ENCODE assay signal across 31 cellular contexts in the genomic region with DNA sequence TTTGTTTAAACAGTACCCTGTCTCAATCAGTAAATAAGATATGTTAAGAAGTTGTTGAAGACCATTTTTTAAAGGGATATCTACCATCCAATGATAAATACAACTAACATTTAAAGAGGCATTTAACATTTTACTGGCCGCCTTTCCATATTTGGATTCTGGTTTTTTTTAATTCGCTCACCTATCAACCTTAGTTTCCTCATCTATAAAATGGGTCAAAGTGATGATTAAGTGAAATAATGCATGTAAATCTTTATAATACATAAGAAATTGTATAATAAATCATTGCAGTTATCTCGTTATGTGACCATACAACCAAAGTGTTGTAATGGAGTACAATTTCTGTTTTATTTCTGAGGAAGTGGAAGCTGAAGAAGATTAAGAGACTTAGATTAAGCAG. TPM values are rescaled to one million over a fixed set of nuclear protein-coding genes. Genes with fewer than 3 reads are reported as not detected.
DNase-seq lines count a peak whose midpoint lies in the region; ATAC-seq, FAIRE-seq and TF ChIP-seq lines count a peak whose summit lies in the region.
"Had no signal": no experiment of that assay in that cellular context is flagged by ENCODE, and none has a peak within 500 bp of the region (broad histone marks: within the 10 kb centered on the region; RNA-seq: fewer than 3 reads in every experiment).

No MANE protein-coding gene starts in this region.

- ATAC-seq in activated T-cell treated with anti-CD3 and anti-CD28 coated beads, Interleukin-2, amount 50 U/mL, for 72 hours (replicated peaks in 1 of 2): no peak
- ATAC-seq in K562: no peak
- ATAC-seq: GM12878 had no signal

- peaks cover 98% of the 10 kb centered on the region for H3K36me3 Mint-ChIP-seq in activated T-cell treated with anti-CD3 and anti-CD28 coated beads, Interleukin-2, amount 50 U/mL, for 24 hours (ENCODE audit: low read depth)
- peaks cover 12 to 46% of the 10 kb centered on the region in 2 donors for H3K36me3 Mint-ChIP-seq in activated T-cell treated with anti-CD3 and anti-CD28 coated beads, Interleukin-2, amount 50 U/mL, for 72 hours (ENCODE audit: insufficient read depth in 2 of 2)
- H3K36me3 Mint-ChIP-seq in chondrocyte (ENCODE audit: low read depth): peaks cover 33% of the 10 kb centered on the region

- no peak for TF ChIP-seq EP300 in K562 (IDR thresholded peaks at IDR 0.05; ENCODE audit: low read length)

- FAIRE-seq in K562 (lab: Jason Lieb, UNC): no peak
- FAIRE-seq: A204.1, GM12878, GM12892, GM18507 had no signal

- peak overlapping the region; percentile 64 for H3K27ac Mint-ChIP-seq in activated T-cell treated with anti-CD3 and anti-CD28 coated beads, Interleukin-2, amount 50 U/mL, for 24 hours
- no peak overlapping the region for H3K27ac Mint-ChIP-seq in activated T-cell treated with anti-CD3 and anti-CD28 coated beads, Interleukin-2, amount 50 U/mL, for 72 hours
- H3K27ac Mint-ChIP-seq in chondrocyte (ENCODE audit: unreplicated experiment): no peak overlapping the region

- no peak overlapping the region for H3K4me3 ChIP-seq in K562
- H3K4me3 ChIP-seq: BLaER1, GM12878 had no signal

- H3K4me3 Mint-ChIP-seq in activated T-cell treated with anti-CD3 and anti-CD28 coated beads, Interleukin-2, amount 50 U/mL, for 24 hours: no peak overlapping the region
- H3K4me3 Mint-ChIP-seq in activated T-cell treated with anti-CD3 and anti-CD28 coated beads, Interleukin-2, amount 50 U/mL, for 72 hours: no peak overlapping the region
- H3K4me3 Mint-ChIP-seq in chondrocyte (ENCODE audit: unreplicated experiment): no peak overlapping the region
- H3K4me3 Mint-ChIP-seq: CD14-positive monocyte; CD4-positive, alpha-beta memory T cell; CD4-positive, CD25-positive, alpha-beta regulatory T cell; CD8-positive, alpha-beta memory T cell had no signal

- H3K4me1 Mint-ChIP-seq in activated T-cell treated with anti-CD3 and anti-CD28 coated beads, Interleukin-2, amount 50 U/mL, for 24 hours (ENCODE audit: low read depth): no peaks in the 10 kb centered on the region
- no peaks in the 10 kb centered on the region for H3K4me1 Mint-ChIP-seq in activated T-cell treated with anti-CD3 and anti-CD28 coated beads, Interleukin-2, amount 50 U/mL, for 72 hours (ENCODE audit: low read depth)
- no peaks in the 10 kb centered on the region for H3K4me1 Mint-ChIP-seq in chondrocyte (ENCODE audit: low read depth)
- H3K4me1 Mint-ChIP-seq: CD14-positive monocyte; CD4-positive, alpha-beta memory T cell; CD8-positive, alpha-beta memory T cell had no signal

- no peaks in the 10 kb centered on the region for H3K4me1 ChIP-seq in K562 (replicated peaks in 1 of 2; ENCODE audit: control insufficient read depth in 2 of 2, insufficient read depth in 2 of 2, low read length in 2 of 2)
- H3K4me1 ChIP-seq: BE2C, BLaER1 had no signal

- no peak for DNase-seq in activated T-cell treated with anti-CD3 and anti-CD28 coated beads, Interleukin-2, amount 50 U/mL, for 24 hours
- no peak for DNase-seq in activated T-cell treated with anti-CD3 and anti-CD28 coated beads, Interleukin-2, amount 50 U/mL, for 72 hours
- DNase-seq in MV-4-11 (lab: John Stamatoyannopoulos, UW) (peak; percentile 2), K562 (ENCODE audit: extremely low read depth in 1 of 4, low spot score in 3 of 4) (no peak), NCI-H2081 treated with DMSO at 0.1 percent for 48 hours (lab: John Stamatoyannopoulos, UW) (no peak), chondrocyte (ENCODE audit: low spot score) (no peak)
- DNase-seq: 8988T; ACHN; BE2C; C1 segment of cervical spinal cord; CD4-positive, alpha-beta memory T cell; CD4-positive, CD25-positive, alpha-beta regulatory T cell; CD8-positive, alpha-beta memory T cell; COR-L47; DMS 273 treated with DMSO at 0.1 percent for 48 hours; DMS153; DMS53; DMS79; DND-41; EL; GDM1 had no signal

- CTCF ChIA-PET in K562 (lab: Yijun Ruan, JAX; ENCODE audit: low intra/inter-chr PET ratio): no interaction called here

- no peaks in the 10 kb centered on the region for H3K79me2 ChIP-seq in K562 (ENCODE audit: control insufficient read depth, insufficient read depth, low read length)

- H2AFZ ChIP-seq in K562 (ENCODE audit: low read depth, low read length): no peak overlapping the region

- no peak for TF ChIP-seq POLR2A in K562 (conservative IDR thresholded peaks at IDR 0.05)

- POLR2A ChIA-PET in K562 (lab: Yijun Ruan, JAX): interaction anchor here (0.6 to 2.9 kb wide), 3 partner anchors 10 to 19 kb away, joined by 3 to 10 read pairs (median 5); no protein-coding TSS in a partner anchor

- no peaks in the 10 kb centered on the region for H3K27me3 ChIP-seq in K562 (ENCODE audit: control insufficient read depth in 2 of 2, insufficient read depth in 2 of 2, low read length in 2 of 2)
- H3K27me3 ChIP-seq: BE2C, BLaER1 had no signal

- H3K4me2 ChIP-seq in K562 (ENCODE audit: insufficient read depth, low read length): no peak overlapping the region
- H3K4me2 ChIP-seq: BLaER1 had no signal

- in situ Hi-C loops in K562 (cut with MboI): no loop called here

- H3K27me3 Mint-ChIP-seq in activated T-cell treated with anti-CD3 and anti-CD28 coated beads, Interleukin-2, amount 50 U/mL, for 24 hours: no peaks in the 10 kb centered on the region
- H3K27me3 Mint-ChIP-seq in activated T-cell treated with anti-CD3 and anti-CD28 coated beads, Interleukin-2, amount 50 U/mL, for 72 hours (ENCODE audit: low read depth): no peaks in the 10 kb centered on the region
- H3K27me3 Mint-ChIP-seq in chondrocyte (ENCODE audit: low read depth): no peaks in the 10 kb centered on the region
- H3K27me3 Mint-ChIP-seq: CD4-positive, alpha-beta memory T cell; CD4-positive, CD25-positive, alpha-beta regulatory T cell; CD8-positive, alpha-beta memory T cell had no signal

- H3K9me1 ChIP-seq in K562 (ENCODE audit: control insufficient read depth, insufficient read depth, low read length): no peaks in the 10 kb centered on the region

- H3K9me3 ChIP-seq in K562 (replicated peaks; ENCODE audit: control insufficient read depth, insufficient read depth, low read depth, low read length): no peaks in the 10 kb centered on the region
- H3K9me3 ChIP-seq: BE2C, BLaER1 had no signal

- H3K9me3 Mint-ChIP-seq in activated T-cell treated with anti-CD3 and anti-CD28 coated beads, Interleukin-2, amount 50 U/mL, for 24 hours: no peaks in the 10 kb centered on the region
- no peaks in the 10 kb centered on the region for H3K9me3 Mint-ChIP-seq in activated T-cell treated with anti-CD3 and anti-CD28 coated beads, Interleukin-2, amount 50 U/mL, for 72 hours
- no peaks in the 10 kb centered on the region for H3K9me3 Mint-ChIP-seq in chondrocyte (ENCODE audit: low read depth)
- H3K9me3 Mint-ChIP-seq: CD14-positive monocyte; CD4-positive, alpha-beta memory T cell; CD4-positive, CD25-positive, alpha-beta regulatory T cell; CD8-positive, alpha-beta memory T cell had no signal

- H3K9ac ChIP-seq in K562 (ENCODE audit: insufficient read depth in 1 of 2, low read depth in 2 of 2, low read length in 2 of 2): no peak overlapping the region
- H3K9ac ChIP-seq: BLaER1 had no signal

- no peak for TF ChIP-seq RAD21 in K562 (CRISPR knock-in tag; conservative IDR thresholded peaks at IDR 0.05 in 1 of 2, IDR thresholded peaks at IDR 0.05 in 1 of 2)

- no peaks in the 10 kb centered on the region for H4K20me1 ChIP-seq in K562 (replicated peaks; ENCODE audit: control insufficient read depth, insufficient read depth, low read length)
- H4K20me1 ChIP-seq: BLaER1 had no signal

- H3K36me3 ChIP-seq in K562 (ENCODE audit: control insufficient read depth, insufficient read depth, low read length): peaks cover 96% of the 10 kb centered on the region

- no TSS peak for BruUV-seq in K562 (replicated peaks; lab: Mats Ljungman, UMichigan)

- H3K27ac ChIP-seq in K562 (ENCODE audit: extremely low read depth, low read depth, low read length): no peak overlapping the region
- H3K27ac ChIP-seq: BLaER1 had no signal

- TF ChIP-seq CTCF in K562 (IDR thresholded peaks at IDR 0.05 in 2 of 3, conservative IDR thresholded peaks at IDR 0.05 in 1 of 3; ENCODE audit: insufficient read depth in 2 of 3, low read depth in 1 of 3, low read length in 3 of 3) (no peak), chondrocyte (IDR thresholded peaks at IDR 0.05) (no peak)

- intact Hi-C loops in K562 (cut with micrococcal nuclease): loop anchor here (5.0 kb wide), 1 partner anchor 104 kb away; no protein-coding TSS in a partner anchor

- WGBS in K562 (ENCODE audit: insufficient coverage, low coverage, missing lambda C conversion rate): 89% methylated on average over 3 of the region's 3 CpGs

RNA-seq across cellular contexts. Expression of a gene that starts 17.7 kb away (rescaled TPM):
- total RNA-seq in activated T-cell treated with anti-CD3 and anti-CD28 coated beads, Interleukin-2, amount 50 U/mL, for 72 hours: 100 to 1,000 TPM; 176 to 225 TPM
- total RNA-seq in K562 (2011; cell fraction: chromatin; rRNA removed; ENCODE audit: low replicate concordance): 30.9 and 63.7 TPM in 2 replicates
- 49.0 and 59.9 TPM in 2 replicates for total RNA-seq in K562 (2011; cell fraction: nucleolus; rRNA removed)
- total RNA-seq in K562 (2011; cell fraction: nucleoplasm; rRNA removed): 82.3 and 111 TPM in 2 replicates
- total RNA-seq in K562 (2014; rRNA removed) (294 and 333 TPM in 2 replicates), K562 (2014; rRNA removed; fragmentation: Illumina TruSeq; extraction: Trizol) (422 and 434 TPM in 2 replicates), K562 (2015; rRNA removed; fragmentation: Illumina TruSeq; extraction: Trizol) (366 and 426 TPM in 2 replicates), K562 (2021) (390 and 391 TPM in 2 replicates), chondrocyte (107 to 138 TPM (median 135 TPM) in 3 replicates)
- polyA plus RNA-seq in K562 (2011; rRNA removed) (609 and 759 TPM in 2 replicates), K562 (2014; fragmentation: Illumina TruSeq; extraction: Trizol) (301 and 302 TPM in 2 replicates), K562 (2014; fragmentation: Nextera tagmentation; extraction: Ambion mirVana) (1,000 to 10,000 TPM; 1,842 to 2,138 TPM), K562 (2014; rRNA removed) (512 and 785 TPM in 2 replicates)
- 443 and 675 TPM in 2 replicates for polyA plus RNA-seq in K562 (2011; cell fraction: cytosol; rRNA removed)
- 116 and 214 TPM in 2 replicates for polyA plus RNA-seq in K562 (2011; cell fraction: nucleus; rRNA removed)
- polyA plus RNA-seq in K562 (2012): 594 and 680 TPM in 2 replicates
- polyA minus RNA-seq in K562 (2011; rRNA and poly(A)+ RNA removed): 129 and 140 TPM in 2 replicates
- 91.3 and 103 TPM in 2 replicates for polyA minus RNA-seq in K562 (2011; cell fraction: cytosol; rRNA and poly(A)+ RNA removed)
- polyA minus RNA-seq in K562 (2011; cell fraction: nucleus; rRNA and poly(A)+ RNA removed): 15.8 and 29.8 TPM in 2 replicates

RNA-seq across cellular contexts. Expression of a gene that starts 24.3 kb away (rescaled TPM):
- total RNA-seq in activated T-cell treated with anti-CD3 and anti-CD28 coated beads, Interleukin-2, amount 50 U/mL, for 72 hours: 10 to 100 TPM; 45.6 to 46.0 TPM
- 31.9 and 53.7 TPM in 2 replicates for total RNA-seq in K562 (2011; cell fraction: chromatin; rRNA removed; ENCODE audit: low replicate concordance)
- total RNA-seq in K562 (2011; cell fraction: nucleolus; rRNA removed): 23.5 and 25.8 TPM in 2 replicates
- 45.1 and 82.0 TPM in 2 replicates for total RNA-seq in K562 (2011; cell fraction: nucleoplasm; rRNA removed)
- total RNA-seq in K562 (2014; rRNA removed) (26.8 and 32.4 TPM in 2 replicates), K562 (2014; rRNA removed; fragmentation: Illumina TruSeq; extraction: Trizol) (44.8 and 50.6 TPM in 2 replicates), K562 (2015; rRNA removed; fragmentation: Illumina TruSeq; extraction: Trizol) (41.8 and 45.2 TPM in 2 replicates), K562 (2021) (33.6 and 37.0 TPM in 2 replicates), chondrocyte (39.7 to 44.2 TPM (median 39.7 TPM) in 3 replicates)
- polyA plus RNA-seq in K562 (2011; rRNA removed) (22.9 and 23.9 TPM in 2 replicates), K562 (2014; fragmentation: Illumina TruSeq; extraction: Trizol) (29.2 and 32.8 TPM in 2 replicates), K562 (2014; fragmentation: Nextera tagmentation; extraction: Ambion mirVana) (10 to 100 TPM; 13.5 to 17.1 TPM), K562 (2014; rRNA removed) (17.8 and 18.0 TPM in 2 replicates)
- polyA plus RNA-seq in K562 (2011; cell fraction: cytosol; rRNA removed): 12.4 and 17.6 TPM in 2 replicates
- 54.3 and 63.0 TPM in 2 replicates for polyA plus RNA-seq in K562 (2011; cell fraction: nucleus; rRNA removed)
- polyA plus RNA-seq in K562 (2012): 19.3 and 19.9 TPM in 2 replicates
- polyA minus RNA-seq in K562 (2011; rRNA and poly(A)+ RNA removed): 47.1 and 48.0 TPM in 2 replicates
- 28.5 and 37.0 TPM in 2 replicates for polyA minus RNA-seq in K562 (2011; cell fraction: cytosol; rRNA and poly(A)+ RNA removed)
- 12.4 and 25.8 TPM in 2 replicates for polyA minus RNA-seq in K562 (2011; cell fraction: nucleus; rRNA and poly(A)+ RNA removed)

RNA-seq across cellular contexts. Expression of a gene that starts 39.5 kb away (rescaled TPM):
- total RNA-seq in activated T-cell treated with anti-CD3 and anti-CD28 coated beads, Interleukin-2, amount 50 U/mL, for 72 hours: 100 to 1,000 TPM; 125 to 128 TPM
- 1.1 and 1.3 TPM in 2 replicates for total RNA-seq in K562 (2011; cell fraction: chromatin; rRNA removed; ENCODE audit: low replicate concordance)
- total RNA-seq in K562 (2011; cell fraction: nucleolus; rRNA removed): 0.53 and 0.67 TPM in 2 replicates
- total RNA-seq in K562 (2011; cell fraction: nucleoplasm; rRNA removed): 0.51 and 1.1 TPM in 2 replicates
- total RNA-seq in K562 (2014; rRNA removed) (0.36 and 0.37 TPM in 2 replicates), K562 (2014; rRNA removed; fragmentation: Illumina TruSeq; extraction: Trizol) (0.19 and 0.47 TPM in 2 replicates), K562 (2015; rRNA removed; fragmentation: Illumina TruSeq; extraction: Trizol) (0.47 and 0.49 TPM in 2 replicates), K562 (2021) (0.55 and 0.60 TPM in 2 replicates), chondrocyte (not detected in 3 replicates)
- polyA plus RNA-seq in K562 (2011; rRNA removed) (1.6 and 1.7 TPM in 2 replicates), K562 (2014; fragmentation: Illumina TruSeq; extraction: Trizol) (0.30 and 0.79 TPM in 2 replicates), K562 (2014; fragmentation: Nextera tagmentation; extraction: Ambion mirVana) (under 1 TPM; 0.60 to 0.83 TPM), K562 (2014; rRNA removed) (0.24 and 0.33 TPM in 2 replicates)
- 0.78 and 1.0 TPM in 2 replicates for polyA plus RNA-seq in K562 (2011; cell fraction: cytosol; rRNA removed)
- 0.34 and 0.82 TPM in 2 replicates for polyA plus RNA-seq in K562 (2011; cell fraction: nucleus; rRNA removed)
- polyA plus RNA-seq in K562 (2012): 0.47 and 1.6 TPM in 2 replicates
- polyA minus RNA-seq in K562 (2011; rRNA and poly(A)+ RNA removed): 2.8 and 23.2 TPM in 2 replicates
- polyA minus RNA-seq in K562 (2011; cell fraction: cytosol; rRNA and poly(A)+ RNA removed): 1.2 TPM in 2 replicates
- 0.13 and 0.78 TPM in 2 replicates for polyA minus RNA-seq in K562 (2011; cell fraction: nucleus; rRNA and poly(A)+ RNA removed)
- total RNA-seq: A673, Daoy, G401 had no signal
- polyA plus RNA-seq: AG04450 had no signal

RNA-seq across cellular contexts. Expression of a gene that starts 41.2 kb away (rescaled TPM):
- total RNA-seq in activated T-cell treated with anti-CD3 and anti-CD28 coated beads, Interleukin-2, amount 50 U/mL, for 72 hours: 100 to 1,000 TPM; 245 to 250 TPM
- 24.0 and 41.4 TPM in 2 replicates for total RNA-seq in K562 (2011; cell fraction: chromatin; rRNA removed; ENCODE audit: low replicate concordance)
- 83.6 and 106 TPM in 2 replicates for total RNA-seq in K562 (2011; cell fraction: nucleolus; rRNA removed)
- 52.0 and 68.0 TPM in 2 replicates for total RNA-seq in K562 (2011; cell fraction: nucleoplasm; rRNA removed)
- total RNA-seq in K562 (2014; rRNA removed): 40.7 and 42.4 TPM in 2 replicates
- total RNA-seq in K562 (2014; rRNA removed; fragmentation: Illumina TruSeq; extraction: Trizol): 52.4 and 54.8 TPM in 2 replicates
- 35.6 and 41.7 TPM in 2 replicates for total RNA-seq in K562 (2015; rRNA removed; fragmentation: Illumina TruSeq; extraction: Trizol)
- 34.9 and 36.2 TPM in 2 replicates for total RNA-seq in K562 (2021)
- polyA plus RNA-seq in K562 (2011; rRNA removed): 238 and 241 TPM in 2 replicates
- 162 and 272 TPM in 2 replicates for polyA plus RNA-seq in K562 (2011; cell fraction: cytosol; rRNA removed)
- polyA plus RNA-seq in K562 (2011; cell fraction: nucleus; rRNA removed): 58.9 and 86.8 TPM in 2 replicates
- 54.3 and 176 TPM in 2 replicates for polyA plus RNA-seq in K562 (2012)
- polyA plus RNA-seq in K562 (2014; fragmentation: Illumina TruSeq; extraction: Trizol): 67.1 and 75.5 TPM in 2 replicates
- 100 to 1,000 TPM; 139 to 145 TPM for polyA plus RNA-seq in K562 (2014; fragmentation: Nextera tagmentation; extraction: Ambion mirVana)
- polyA plus RNA-seq in K562 (2014; rRNA removed): 69.6 and 76.7 TPM in 2 replicates
- 107 and 117 TPM in 2 replicates for polyA minus RNA-seq in K562 (2011; rRNA and poly(A)+ RNA removed)
- 29.9 and 30.2 TPM in 2 replicates for polyA minus RNA-seq in K562 (2011; cell fraction: cytosol; rRNA and poly(A)+ RNA removed)
- polyA minus RNA-seq in K562 (2011; cell fraction: nucleus; rRNA and poly(A)+ RNA removed): 9.8 and 24.3 TPM in 2 replicates
- not detected in 3 replicates for total RNA-seq in chondrocyte
- total RNA-seq: A673, G401 had no signal
- polyA plus RNA-seq: AG04450 had no signal

RNA-seq across cellular contexts. Expression of a gene that starts 52.6 kb away (rescaled TPM):
- 100 to 1,000 TPM; 106 to 124 TPM for total RNA-seq in activated T-cell treated with anti-CD3 and anti-CD28 coated beads, Interleukin-2, amount 50 U/mL, for 72 hours
- total RNA-seq in K562 (2011; cell fraction: chromatin; rRNA removed; ENCODE audit: low replicate concordance): 227 and 437 TPM in 2 replicates
- 184 and 220 TPM in 2 replicates for total RNA-seq in K562 (2011; cell fraction: nucleolus; rRNA removed)
- 320 and 503 TPM in 2 replicates for total RNA-seq in K562 (2011; cell fraction: nucleoplasm; rRNA removed)
- total RNA-seq in K562 (2014; rRNA removed) (27.0 and 34.8 TPM in 2 replicates), K562 (2014; rRNA removed; fragmentation: Illumina TruSeq; extraction: Trizol) (37.0 and 44.1 TPM in 2 replicates), K562 (2015; rRNA removed; fragmentation: Illumina TruSeq; extraction: Trizol) (32.9 and 33.7 TPM in 2 replicates), K562 (2021) (58.9 and 59.9 TPM in 2 replicates), chondrocyte (40.3 to 57.6 TPM (median 42.9 TPM) in 3 replicates)
- polyA plus RNA-seq in K562 (2011; rRNA removed) (28.3 and 30.4 TPM in 2 replicates), K562 (2014; fragmentation: Illumina TruSeq; extraction: Trizol) (41.6 and 48.9 TPM in 2 replicates), K562 (2014; fragmentation: Nextera tagmentation; extraction: Ambion mirVana) (10 to 100 TPM in 1 of 2 experiments, 1 to 10 TPM in 1; 9.6 to 10.8 TPM), K562 (2014; rRNA removed) (32.6 and 36.9 TPM in 2 replicates)
- 24.5 and 37.4 TPM in 2 replicates for polyA plus RNA-seq in K562 (2011; cell fraction: cytosol; rRNA removed)
- 159 and 233 TPM in 2 replicates for polyA plus RNA-seq in K562 (2011; cell fraction: nucleus; rRNA removed)
- polyA plus RNA-seq in K562 (2012): 26.7 and 27.2 TPM in 2 replicates
- 95.7 and 118 TPM in 2 replicates for polyA minus RNA-seq in K562 (2011; rRNA and poly(A)+ RNA removed)
- 53.8 and 61.4 TPM in 2 replicates for polyA minus RNA-seq in K562 (2011; cell fraction: cytosol; rRNA and poly(A)+ RNA removed)
- polyA minus RNA-seq in K562 (2011; cell fraction: nucleus; rRNA and poly(A)+ RNA removed): 141 and 184 TPM in 2 replicates

Comparison
In these comparisons a context has a peak if more than half of its experiments do, and no peak if none do; other contexts are left out.
1. RNA of a gene that starts 39.5 kb away (total RNA-seq): 125 to 128 TPM in activated T-cell treated with anti-CD3 and anti-CD28 coated beads, Interleukin-2, amount 50 U/mL, for 72 hours; 0.19 to 1.3 TPM in K562 and not detected in chondrocyte; every median in the first group is over 10 times any median in the second.